In genomic region chr9:38235244-38235643, GRCh38 we compare ENCODE assay signal across 23 cellular contexts.
DNase-seq lines count a peak whose midpoint lies in the region; FAIRE-seq and TF ChIP-seq lines count a peak whose summit lies in the region.
"Had no signal": no experiment of that assay in that cellular context is flagged by ENCODE, and none has a peak within 500 bp of the region (broad histone marks: within the 10 kb centered on the region; RNA-seq: fewer than 3 reads in every experiment).

No MANE protein-coding gene starts in this region.

- TF ChIP-seq RAD21 in Ishikawa (IDR thresholded peaks at IDR 0.05; ENCODE audit: low read depth), result no peak

- H3K27ac Mint-ChIP-seq in glutamatergic neuron (ENCODE audit: unreplicated experiment) (peak overlapping the region; percentile 92), osteocyte (ENCODE audit: unreplicated experiment) (no peak overlapping the region), chondrocyte (ENCODE audit: unreplicated experiment) (no peak overlapping the region)
- H3K27ac Mint-ChIP-seq: CD8-positive, alpha-beta memory T cell; IgD-negative memory B cell had no signal

- TF ChIP-seq POLR2A in GM12891 (IDR thresholded peaks at IDR 0.05; ENCODE audit: low read depth, low read length), result no peak

- TF ChIP-seq CTCF in glutamatergic neuron (IDR thresholded peaks at IDR 0.05; ENCODE audit: partially characterized antibody, unreplicated experiment) (no peak), osteocyte (IDR thresholded peaks at IDR 0.05) (no peak), chondrocyte (IDR thresholded peaks at IDR 0.05) (no peak)

- peaks cover 42% of the 10 kb centered on the region for H3K4me1 Mint-ChIP-seq in glutamatergic neuron (ENCODE audit: low read depth, unreplicated experiment)
- no peaks in the 10 kb centered on the region for H3K4me1 Mint-ChIP-seq in osteocyte (ENCODE audit: unreplicated experiment)
- H3K4me1 Mint-ChIP-seq in chondrocyte (ENCODE audit: low read depth), result no peaks in the 10 kb centered on the region
- H3K4me1 Mint-ChIP-seq: CD8-positive, alpha-beta memory T cell had no signal

- H3K36me3 Mint-ChIP-seq in glutamatergic neuron (ENCODE audit: unreplicated experiment) (peaks cover 4% of the 10 kb centered on the region), osteocyte (ENCODE audit: unreplicated experiment) (no peaks in the 10 kb centered on the region), chondrocyte (ENCODE audit: low read depth) (peaks cover 5% of the 10 kb centered on the region)
- H3K36me3 Mint-ChIP-seq: CD8-positive, alpha-beta memory T cell; IgD-negative memory B cell had no signal

- H3K9me3 Mint-ChIP-seq in glutamatergic neuron (ENCODE audit: unreplicated experiment) (peaks cover 24% of the 10 kb centered on the region), osteocyte (ENCODE audit: unreplicated experiment) (no peaks in the 10 kb centered on the region), chondrocyte (ENCODE audit: low read depth) (peaks cover 6% of the 10 kb centered on the region)
- H3K9me3 Mint-ChIP-seq: CD8-positive, alpha-beta memory T cell had no signal

- H3K4me3 Mint-ChIP-seq in glutamatergic neuron (ENCODE audit: unreplicated experiment) (peak overlapping the region; percentile 43), osteocyte (ENCODE audit: unreplicated experiment) (no peak overlapping the region), chondrocyte (ENCODE audit: unreplicated experiment) (no peak overlapping the region)
- H3K4me3 Mint-ChIP-seq: CD8-positive, alpha-beta memory T cell; IgD-negative memory B cell had no signal

- peaks cover 10% of the 10 kb centered on the region for H3K27me3 Mint-ChIP-seq in glutamatergic neuron (ENCODE audit: unreplicated experiment)
- peaks cover 46% of the 10 kb centered on the region for H3K27me3 Mint-ChIP-seq in osteocyte (ENCODE audit: unreplicated experiment)
- peaks cover 6% of the 10 kb centered on the region for H3K27me3 Mint-ChIP-seq in chondrocyte (ENCODE audit: low read depth)

- DNase-seq in NCI-H82 (lab: John Stamatoyannopoulos, UW), result peak; percentile 30
- no peak for DNase-seq in NCI-H82 treated with DMSO at 0.1 percent for 48 hours (lab: John Stamatoyannopoulos, UW; ENCODE audit: unreplicated experiment)
- peak; percentile 61 for DNase-seq in glutamatergic neuron
- peak; percentile 81 for DNase-seq in osteocyte (ENCODE audit: extremely low spot score, unreplicated experiment)
- DNase-seq in foreskin melanocyte, result no peak
- no peak for DNase-seq in chondrocyte (ENCODE audit: low spot score)
- DNase-seq in GM12891 (ENCODE audit: insufficient read length, low spot score), result no peak
- DNase-seq: AML-193; Calu3; CD8-positive, alpha-beta memory T cell; DMS53; Karpas-422; MV-4-11; NCI-H1105 treated with DMSO at 0.1 percent for 48 hours; NCI-H2081; NCI-H2171; NCI-H345; NCI-H526 treated with DMSO at 0.1 percent for 48 hours; RPMI8226; SHP77 had no signal

- no peak for FAIRE-seq in GM12891 (lab: Jason Lieb, UNC)
- FAIRE-seq: H1 had no signal

- no peak for TF ChIP-seq EP300 in Ishikawa (IDR thresholded peaks at IDR 0.05; ENCODE audit: borderline replicate concordance)

TF ChIP-seq in Ishikawa, 13 proteins besides CTCF, POLR2A, EP300 and RAD21:
- TF ChIP-seq REST (IDR thresholded peaks at IDR 0.05; ENCODE audit: low read depth) (peak; percentile 48), TAF1 (IDR thresholded peaks at IDR 0.05; ENCODE audit: low read depth) (no peak), TCF12 (IDR thresholded peaks at IDR 0.05; ENCODE audit: low read depth) (no peak), YY1 (IDR thresholded peaks at IDR 0.05; ENCODE audit: low read depth) (no peak), USF1 (IDR thresholded peaks at IDR 0.05) (no peak), MAX (IDR thresholded peaks at IDR 0.05) (no peak), CREB1 (IDR thresholded peaks at IDR 0.05; ENCODE audit: low read depth) (no peak)
TF ChIP-seq in Ishikawa: peak in this region for 1.

TF ChIP-seq in GM12891, 5 proteins besides CTCF, POLR2A, EP300 and RAD21:
- TF ChIP-seq PAX5 (IDR thresholded peaks at IDR 0.05; ENCODE audit: insufficient read depth, low read length, severe bottlenecking), result no peak
- no peak for TF ChIP-seq SPI1 (IDR thresholded peaks at IDR 0.05; ENCODE audit: low read depth, low read length)
- no peak for TF ChIP-seq POU2F2 (IDR thresholded peaks at IDR 0.05; ENCODE audit: low read depth, low read length)
TF ChIP-seq in GM12891: peak in this region for 0.

Comparison
In these comparisons a context has a peak if more than half of its experiments do, and no peak if none do; other contexts are left out.
1. DNase-seq: peak in NCI-H82 (single experiment), glutamatergic neuron (single experiment) and osteocyte (single experiment); none in NCI-H82 treated with DMSO at 0.1 percent for 48 hours (single experiment), foreskin melanocyte (single experiment), chondrocyte (single experiment) and GM12891 (single experiment).